28 cellular contexts compared by ENCODE assay signal in genomic region chr6:122198922-122199321, GRCh38.
"Had no signal": no experiment of that assay in that cellular context is flagged by ENCODE, and none has a peak within 500 bp of the region (broad histone marks: within the 10 kb centered on the region; RNA-seq: fewer than 3 reads in every experiment).

No MANE protein-coding gene starts in this region.

- H3K27me3 ChIP-seq: ascending aorta, body of pancreas had no signal

- ATAC-seq: activated CD8-positive, alpha-beta memory T cell treated with anti-CD3 and anti-CD28 coated beads, Interleukin-2, amount 10 ng/mL, durations not matched to agents 7 days and 5 days; activated naive CD4-positive, alpha-beta T cell treated with anti-CD3 and anti-CD28 coated beads, Interleukin-2, amount 50 U/mL, for 72 hours; activated naive CD8-positive, alpha-beta T cell treated with anti-CD3 and anti-CD28 coated beads, Interleukin-2, amount 50 U/mL, for 24 hours; body of pancreas; Panc1; Right ventricle myocardium inferior; T-cell; WTC11 had no signal

- H3K9me3 ChIP-seq: ascending aorta, body of pancreas had no signal

- H3K36me3 ChIP-seq: ascending aorta had no signal

- DNase-seq: activated CD4-positive, alpha-beta T cell treated with anti-CD3 and anti-CD28 coated beads for 48 hours; activated CD4-positive, alpha-beta T cell treated with anti-CD3 and anti-CD28 coated beads, Interleukin-2, amount 50 U/mL, for 48 hours; activated CD4-positive, CD25-positive, alpha-beta regulatory T cell treated with anti-CD3 and anti-CD28 coated beads, Interleukin-2, amount 50 U/mL, for 72 hours; activated CD8-positive, alpha-beta memory T cell treated with anti-CD3 and anti-CD28 coated beads, Interleukin-2, amount 10 ng/mL, durations not matched to agents 7 days and 5 days; activated effector memory CD4-positive, alpha-beta T cell treated with anti-CD3 and anti-CD28 coated beads, Interleukin-2, amount 50 U/mL, for 16 hours; activated naive CD4-positive, alpha-beta T cell treated with Interleukin-2 at 50 U/mL for 16 hours; activated naive CD8-positive, alpha-beta T cell treated with anti-CD3 and anti-CD28 coated beads, Interleukin-2, amount 50 U/mL, for 24 hours; activated T-cell treated with anti-CD3 and anti-CD28 coated beads, Interleukin-2, amount 50 U/mL, for 24 hours; amniotic stem cell; body of pancreas; Karpas-422; NCI-H1105 treated with DMSO at 0.1 percent for 48 hours; NCI-H1436 treated with DMSO at 0.1 percent for 48 hours; NCI-H187; NCI-H2081; NCI-H2171 treated with DMSO at 0.1 percent for 48 hours; NCI-H226; NCI-H510A; NCI-H526 treated with DMSO at 0.1 percent for 48 hours; NCI-H82; RPMI8226; T-cell had no signal

- H3K27ac ChIP-seq: ascending aorta, body of pancreas, SK-N-MC had no signal

- H3K4me1 ChIP-seq: body of pancreas had no signal

- H3K4me3 ChIP-seq: ascending aorta, body of pancreas, SK-N-MC had no signal
